ENCODE assay signal across 8 cellular contexts in genomic region chr17:50147841-50148225, GRCh38. TPM values are rescaled to one million over a fixed set of nuclear protein-coding genes. Genes with fewer than 3 reads are reported as not detected.
DNase-seq lines count a peak whose midpoint lies in the region; ATAC-seq, FAIRE-seq and TF ChIP-seq lines count a peak whose summit lies in the region.

No MANE protein-coding gene starts in this region.

- H3K4me1 Mint-ChIP-seq in activated CD4-positive, alpha-beta T cell treated with anti-CD3 and anti-CD28 coated beads, Interleukin-2, amount 10 ng/mL, durations not matched to agents 24 days and 14 days, result peaks cover 56% of the 10 kb centered on the region

- TF ChIP-seq RAD21 in HepG2 (CRISPR knock-in tag; IDR thresholded peaks at IDR 0.05), result no peak; the same call in 1 of the 2 replicates

- peaks cover 57% of the 10 kb centered on the region for H3K4me1 ChIP-seq in HepG2 (ENCODE audit: insufficient read depth, low read length)
- peaks cover 0 to 68% (median 45%) of the 10 kb centered on the region in 4 donors for H3K4me1 ChIP-seq in tibial artery

- H3K27me3 ChIP-seq in HepG2 (ENCODE audit: control insufficient read depth in 1 of 2, insufficient read depth in 2 of 2, low read length in 2 of 2) (no peaks in the 10 kb centered on the region; a peak in 1 of 5 replicates), tibial artery (no peaks in the 10 kb centered on the region)

- H3K9me3 ChIP-seq in HepG2 (ENCODE audit: low read length) (no peaks in the 10 kb centered on the region), tibial artery (no peaks in the 10 kb centered on the region)

- peak; percentile 78 for ATAC-seq in HepG2
- no peak for ATAC-seq in GM18907 (IDR thresholded peaks at IDR 0.05; ENCODE audit: unreplicated experiment)
- ATAC-seq in GM19397 (IDR thresholded peaks at IDR 0.05; ENCODE audit: unreplicated experiment), result no peak

- H3K4me3 Mint-ChIP-seq in activated CD4-positive, alpha-beta T cell treated with anti-CD3 and anti-CD28 coated beads, Interleukin-2, amount 10 ng/mL, durations not matched to agents 24 days and 14 days, result peak overlapping the region; percentile 92

- CTCF ChIA-PET in HepG2 (lab: Yijun Ruan, JAX; ENCODE audit: low intra/inter-chr PET ratio, low total read pairs), result no interaction called here

- peak overlapping the region; percentile 100 for H3K4me2 ChIP-seq in HepG2 (ENCODE audit: low read depth, low read length)

- no peaks in the 10 kb centered on the region for H3K9me3 Mint-ChIP-seq in activated CD4-positive, alpha-beta T cell treated with anti-CD3 and anti-CD28 coated beads, Interleukin-2, amount 10 ng/mL, durations not matched to agents 24 days and 14 days

- TF ChIP-seq EP300 in HepG2 (IDR thresholded peaks at IDR 0.05; ENCODE audit: low read depth in 2 of 2, low read length in 2 of 2), result peak in 1 of 2 experiments; percentile 19; a peak in 1 of 4 replicates
- no peak for TF ChIP-seq EP300 in HepG2 (CRISPR knock-in tag; IDR thresholded peaks at IDR 0.05; ENCODE audit: borderline replicate concordance)

- H3K79me2 ChIP-seq in HepG2 (ENCODE audit: insufficient read depth, low read length), result peaks cover 25% of the 10 kb centered on the region

- intact Hi-C loops in activated CD4-positive, alpha-beta T cell treated with anti-CD3 and anti-CD28 coated beads, Interleukin-2, amount 10 ng/mL, durations not matched to agents 24 days and 14 days (cut with micrococcal nuclease), result no loop called here
- intact Hi-C loops in HepG2 (cut with micrococcal nuclease; ENCODE audit: unreplicated experiment), result loop anchor here (1.0 kb wide), 1 partner anchor 8 kb away; no protein-coding TSS in a partner anchor
- intact Hi-C loops in tibial artery (cut with DNase I; ENCODE audit: low total_unique reads), result no loop called here

- peak in 1 of 2 experiments; percentile 57; a peak in 1 of 4 replicates for TF ChIP-seq POLR2A in HepG2 (IDR thresholded peaks at IDR 0.05; ENCODE audit: insufficient read depth in 1 of 2, low read depth in 2 of 2, low read length in 2 of 2)

- peak overlapping the region; percentile 83 for H3K9ac ChIP-seq in HepG2 (ENCODE audit: insufficient read depth, low read depth, low read length)

- H3K27ac Mint-ChIP-seq in activated CD4-positive, alpha-beta T cell treated with anti-CD3 and anti-CD28 coated beads, Interleukin-2, amount 10 ng/mL, durations not matched to agents 24 days and 14 days, result peak overlapping the region; percentile 96

- no TSS peak for BruUV-seq in HepG2 (replicated peaks; lab: Mats Ljungman, UMichigan)

- H4K20me1 ChIP-seq in HepG2 (ENCODE audit: insufficient read depth, low read length), result peaks cover 11% of the 10 kb centered on the region; the same call in 1 of the 2 replicates

- H3K36me3 ChIP-seq in HepG2 (replicated peaks in 1 of 2; ENCODE audit: control insufficient read depth in 1 of 2, insufficient read depth in 2 of 2, low read length in 2 of 2) (peaks cover 21 to 26% of the 10 kb centered on the region in 2 experiments), tibial artery (peaks cover 21 to 33% (median 25%) of the 10 kb centered on the region in 3 donors)

- in situ Hi-C loops in HepG2 (cut with HindIII; ENCODE audit: extremely low pct_ligation_motif_present, low pct_unique_long_range_greater_than_20kb), result no loop called here

- H2AFZ ChIP-seq in HepG2 (ENCODE audit: low read length), result no peak overlapping the region

- POLR2A ChIA-PET in HepG2 (lab: Yijun Ruan, JAX), result interaction anchor here (1.0 to 3.0 kb wide), 2 partner anchors 36 to 46 kb away, joined by 4 to 10 read pairs; no protein-coding TSS in a partner anchor

- peak overlapping the region; percentile 95 for H3K27ac ChIP-seq in HepG2 (ENCODE audit: extremely low read length, insufficient read depth, low read length)
- H3K27ac ChIP-seq in tibial artery, result peak overlapping the region; percentile 91 to 93

- TF ChIP-seq CTCF in HepG2 (CRISPR knock-in tag; IDR thresholded peaks at IDR 0.05), result 0 out of 2 replicates have a peak, but pooled peaks have one; percentile 9
- TF ChIP-seq CTCF in tibial artery (IDR thresholded peaks at IDR 0.05), result no peak

- no peak for DNase-seq in activated CD4-positive, alpha-beta T cell treated with anti-CD3 and anti-CD28 coated beads, Interleukin-2, amount 10 ng/mL, durations not matched to agents 24 days and 14 days
- DNase-seq in activated CD4-positive, alpha-beta T cell treated with anti-CD3 and anti-CD28 coated beads for 1 hour, result no peak
- DNase-seq in astrocyte of the hippocampus (ENCODE audit: low read depth, low spot score), result peak; percentile 41
- peak; percentile 90 for DNase-seq in HepG2 (ENCODE audit: low spot score)
- peak in 1 of 2 donors; percentile 75 for DNase-seq in tibial artery
- no peak for DNase-seq in NCI-H524 treated with DMSO at 0.1 percent for 48 hours (lab: John Stamatoyannopoulos, UW)

- peaks cover 42% of the 10 kb centered on the region for H3K36me3 Mint-ChIP-seq in activated CD4-positive, alpha-beta T cell treated with anti-CD3 and anti-CD28 coated beads, Interleukin-2, amount 10 ng/mL, durations not matched to agents 24 days and 14 days (ENCODE audit: low read depth)

- WGBS in HepG2 (ENCODE audit: low lambda C conversion rate), result 2% methylated on average over 5 of the region's 5 CpGs

- no peaks in the 10 kb centered on the region for H3K27me3 Mint-ChIP-seq in activated CD4-positive, alpha-beta T cell treated with anti-CD3 and anti-CD28 coated beads, Interleukin-2, amount 10 ng/mL, durations not matched to agents 24 days and 14 days

- H3K4me3 ChIP-seq in HepG2 (replicated peaks in 1 of 3; ENCODE audit: insufficient read depth in 1 of 3, low read depth in 2 of 3, low read length in 3 of 3) (peak overlapping the region; percentile 70 to 86 (median 84)), tibial artery (peak overlapping the region; percentile 74 to 84)

- peak; percentile 98 for FAIRE-seq in HepG2 (lab: Jason Lieb, UNC)

RNA-seq across cellular contexts. Expression of gene PPP1R9B, which starts 2.6 kb away (rescaled TPM):
- total RNA-seq in activated CD4-positive, alpha-beta T cell treated with anti-CD3 and anti-CD28 coated beads, Interleukin-2, amount 10 ng/mL, durations not matched to agents 24 days and 14 days, result 90.1 and 91.3 TPM in 2 replicates
- 11.0 and 15.8 TPM in 2 replicates for total RNA-seq in HepG2 (2016; rRNA removed; fragmentation: Illumina TruSeq; extraction: Trizol)
- total RNA-seq in HepG2 (2016; cell fraction: cytosol; rRNA removed; fragmentation: Illumina TruSeq; extraction: Trizol; ENCODE audit: low read depth), result 1.3 and 1.6 TPM in 2 replicates
- 8.3 and 16.2 TPM in 2 replicates for total RNA-seq in HepG2 (2016; cell fraction: insoluble cytoplasmic fraction; rRNA removed; fragmentation: Illumina TruSeq; extraction: Trizol)
- total RNA-seq in HepG2 (2016; cell fraction: membrane; rRNA removed; fragmentation: Illumina TruSeq; extraction: Trizol), result 7.0 and 7.3 TPM in 2 replicates
- 10.9 and 13.5 TPM in 2 replicates for total RNA-seq in HepG2 (2016; cell fraction: nucleus; rRNA removed; fragmentation: Illumina TruSeq; extraction: Trizol)
- 8.7 and 9.4 TPM in 2 replicates for polyA plus RNA-seq in HepG2 (2011; rRNA removed)
- polyA plus RNA-seq in HepG2 (2011; cell fraction: cytosol; rRNA removed), result 7.4 and 9.0 TPM in 2 replicates
- 13.1 and 16.4 TPM in 2 replicates for polyA plus RNA-seq in HepG2 (2011; cell fraction: nucleus; rRNA removed)
- polyA plus RNA-seq in HepG2 (2012), result 9.8 and 11.6 TPM in 2 replicates
- polyA plus RNA-seq in HepG2 (2016; cell fraction: cytosol; fragmentation: Illumina TruSeq; extraction: Trizol; ENCODE audit: low read depth), result 1.2 and 1.4 TPM in 2 replicates
- 14.2 and 17.2 TPM in 2 replicates for polyA plus RNA-seq in HepG2 (2016; cell fraction: insoluble cytoplasmic fraction; fragmentation: Illumina TruSeq; extraction: Trizol; ENCODE audit: low read depth)
- polyA plus RNA-seq in HepG2 (2016; cell fraction: membrane; fragmentation: Illumina TruSeq; extraction: Trizol; ENCODE audit: low read depth), result 7.2 TPM in 2 replicates
- 35.0 and 35.2 TPM in 2 replicates for polyA plus RNA-seq in HepG2 (2016; cell fraction: nucleus; fragmentation: Illumina TruSeq; extraction: Trizol; ENCODE audit: insufficient read depth, low read depth)
- 15.4 and 32.3 TPM in 2 replicates for polyA minus RNA-seq in HepG2 (2011; rRNA and poly(A)+ RNA removed; ENCODE audit: low replicate concordance)
- polyA minus RNA-seq in HepG2 (2011; cell fraction: cytosol; rRNA and poly(A)+ RNA removed), result 7.3 and 11.8 TPM in 2 replicates
- 7.8 and 9.3 TPM in 2 replicates for polyA minus RNA-seq in HepG2 (2011; cell fraction: nucleus; rRNA and poly(A)+ RNA removed)

RNA-seq across cellular contexts. Expression of gene SAMD14, which starts 17.9 kb away (rescaled TPM):
- total RNA-seq in activated CD4-positive, alpha-beta T cell treated with anti-CD3 and anti-CD28 coated beads, Interleukin-2, amount 10 ng/mL, durations not matched to agents 24 days and 14 days, result 1.0 and 1.2 TPM in 2 replicates
- total RNA-seq in HepG2 (2016; rRNA removed; fragmentation: Illumina TruSeq; extraction: Trizol), result 0.07 TPM in 1 of 2 replicates, not detected in the other
- total RNA-seq in HepG2 (2016; cell fraction: cytosol; rRNA removed; fragmentation: Illumina TruSeq; extraction: Trizol; ENCODE audit: low read depth), result 0.18 and 0.20 TPM in 2 replicates
- 0.04 TPM in 1 of 2 replicates, not detected in the other for total RNA-seq in HepG2 (2016; cell fraction: insoluble cytoplasmic fraction; rRNA removed; fragmentation: Illumina TruSeq; extraction: Trizol)
- total RNA-seq in HepG2 (2016; cell fraction: membrane; rRNA removed; fragmentation: Illumina TruSeq; extraction: Trizol), result 0.09 and 0.14 TPM in 2 replicates
- total RNA-seq in HepG2 (2016; cell fraction: nucleus; rRNA removed; fragmentation: Illumina TruSeq; extraction: Trizol), result 0.09 TPM in 2 replicates
- 0.22 TPM in 1 of 2 replicates, not detected in the other for polyA plus RNA-seq in HepG2 (2011; rRNA removed)
- polyA plus RNA-seq in HepG2 (2011; cell fraction: cytosol; rRNA removed), result 0.01 and 0.04 TPM in 2 replicates
- polyA plus RNA-seq in HepG2 (2011; cell fraction: nucleus; rRNA removed), result 0.24 and 0.29 TPM in 2 replicates
- 0.08 and 0.11 TPM in 2 replicates for polyA plus RNA-seq in HepG2 (2012)
- polyA plus RNA-seq in HepG2 (2016; cell fraction: cytosol; fragmentation: Illumina TruSeq; extraction: Trizol; ENCODE audit: low read depth), result not detected in 2 replicates
- 0.16 TPM in 1 of 2 replicates, not detected in the other for polyA plus RNA-seq in HepG2 (2016; cell fraction: insoluble cytoplasmic fraction; fragmentation: Illumina TruSeq; extraction: Trizol; ENCODE audit: low read depth)
- polyA plus RNA-seq in HepG2 (2016; cell fraction: membrane; fragmentation: Illumina TruSeq; extraction: Trizol; ENCODE audit: low read depth), result 0.19 TPM in 2 replicates
- 0.53 TPM in 1 of 2 replicates, not detected in the other for polyA plus RNA-seq in HepG2 (2016; cell fraction: nucleus; fragmentation: Illumina TruSeq; extraction: Trizol; ENCODE audit: insufficient read depth, low read depth)
- 0.28 and 0.30 TPM in 2 replicates for polyA minus RNA-seq in HepG2 (2011; rRNA and poly(A)+ RNA removed; ENCODE audit: low replicate concordance)
- 0.09 and 0.20 TPM in 2 replicates for polyA minus RNA-seq in HepG2 (2011; cell fraction: cytosol; rRNA and poly(A)+ RNA removed)
- 0.39 and 0.99 TPM in 2 replicates for polyA minus RNA-seq in HepG2 (2011; cell fraction: nucleus; rRNA and poly(A)+ RNA removed)

RNA-seq across cellular contexts. Expression of gene SGCA, which starts 18.0 kb away (rescaled TPM):
- total RNA-seq in activated CD4-positive, alpha-beta T cell treated with anti-CD3 and anti-CD28 coated beads, Interleukin-2, amount 10 ng/mL, durations not matched to agents 24 days and 14 days, result 0.30 TPM in 1 of 2 replicates, not detected in the other
- total RNA-seq in HepG2 (2016; rRNA removed; fragmentation: Illumina TruSeq; extraction: Trizol), result not detected in 2 replicates
- total RNA-seq in HepG2 (2016; cell fraction: cytosol; rRNA removed; fragmentation: Illumina TruSeq; extraction: Trizol; ENCODE audit: low read depth), result not detected in 2 replicates
- not detected in 2 replicates for total RNA-seq in HepG2 (2016; cell fraction: insoluble cytoplasmic fraction; rRNA removed; fragmentation: Illumina TruSeq; extraction: Trizol)
- not detected in 2 replicates for total RNA-seq in HepG2 (2016; cell fraction: membrane; rRNA removed; fragmentation: Illumina TruSeq; extraction: Trizol)
- total RNA-seq in HepG2 (2016; cell fraction: nucleus; rRNA removed; fragmentation: Illumina TruSeq; extraction: Trizol), result not detected in 2 replicates
- polyA plus RNA-seq in HepG2 (2011; rRNA removed), result not detected in 2 replicates
- not detected in 2 replicates for polyA plus RNA-seq in HepG2 (2011; cell fraction: cytosol; rRNA removed)
- 0.42 TPM in 1 of 2 replicates, not detected in the other for polyA plus RNA-seq in HepG2 (2011; cell fraction: nucleus; rRNA removed)
- not detected in 2 replicates for polyA plus RNA-seq in HepG2 (2012)
- polyA plus RNA-seq in HepG2 (2016; cell fraction: cytosol; fragmentation: Illumina TruSeq; extraction: Trizol; ENCODE audit: low read depth), result not detected in 2 replicates
- polyA plus RNA-seq in HepG2 (2016; cell fraction: insoluble cytoplasmic fraction; fragmentation: Illumina TruSeq; extraction: Trizol; ENCODE audit: low read depth), result not detected in 2 replicates
- polyA plus RNA-seq in HepG2 (2016; cell fraction: membrane; fragmentation: Illumina TruSeq; extraction: Trizol; ENCODE audit: low read depth), result not detected in 2 replicates
- polyA plus RNA-seq in HepG2 (2016; cell fraction: nucleus; fragmentation: Illumina TruSeq; extraction: Trizol; ENCODE audit: insufficient read depth, low read depth), result not detected in 2 replicates
- polyA minus RNA-seq in HepG2 (2011; rRNA and poly(A)+ RNA removed; ENCODE audit: low replicate concordance), result 0.19 TPM in 1 of 2 replicates, not detected in the other
- polyA minus RNA-seq in HepG2 (2011; cell fraction: cytosol; rRNA and poly(A)+ RNA removed), result not detected in 2 replicates
- not detected in 2 replicates for polyA minus RNA-seq in HepG2 (2011; cell fraction: nucleus; rRNA and poly(A)+ RNA removed)

RNA-seq across cellular contexts. Expression of gene PDK2, which starts 52.7 kb away (rescaled TPM):
- 10.9 and 11.8 TPM in 2 replicates for total RNA-seq in activated CD4-positive, alpha-beta T cell treated with anti-CD3 and anti-CD28 coated beads, Interleukin-2, amount 10 ng/mL, durations not matched to agents 24 days and 14 days
- total RNA-seq in HepG2 (2016; rRNA removed; fragmentation: Illumina TruSeq; extraction: Trizol), result 18.5 and 19.2 TPM in 2 replicates
- total RNA-seq in HepG2 (2016; cell fraction: cytosol; rRNA removed; fragmentation: Illumina TruSeq; extraction: Trizol; ENCODE audit: low read depth), result 6.4 and 13.9 TPM in 2 replicates
- 16.2 and 19.8 TPM in 2 replicates for total RNA-seq in HepG2 (2016; cell fraction: insoluble cytoplasmic fraction; rRNA removed; fragmentation: Illumina TruSeq; extraction: Trizol)
- total RNA-seq in HepG2 (2016; cell fraction: membrane; rRNA removed; fragmentation: Illumina TruSeq; extraction: Trizol), result 10.9 and 11.9 TPM in 2 replicates
- 10.9 and 12.5 TPM in 2 replicates for total RNA-seq in HepG2 (2016; cell fraction: nucleus; rRNA removed; fragmentation: Illumina TruSeq; extraction: Trizol)
- 59.7 and 66.6 TPM in 2 replicates for polyA plus RNA-seq in HepG2 (2011; rRNA removed)
- 33.2 and 46.3 TPM in 2 replicates for polyA plus RNA-seq in HepG2 (2011; cell fraction: cytosol; rRNA removed)
- 86.5 and 102 TPM in 2 replicates for polyA plus RNA-seq in HepG2 (2011; cell fraction: nucleus; rRNA removed)
- 17.2 and 27.4 TPM in 2 replicates for polyA plus RNA-seq in HepG2 (2012)
- polyA plus RNA-seq in HepG2 (2016; cell fraction: cytosol; fragmentation: Illumina TruSeq; extraction: Trizol; ENCODE audit: low read depth), result 9.3 and 10.8 TPM in 2 replicates
- 22.3 and 32.8 TPM in 2 replicates for polyA plus RNA-seq in HepG2 (2016; cell fraction: insoluble cytoplasmic fraction; fragmentation: Illumina TruSeq; extraction: Trizol; ENCODE audit: low read depth)
- 12.0 and 14.3 TPM in 2 replicates for polyA plus RNA-seq in HepG2 (2016; cell fraction: membrane; fragmentation: Illumina TruSeq; extraction: Trizol; ENCODE audit: low read depth)
- 21.9 and 24.6 TPM in 2 replicates for polyA plus RNA-seq in HepG2 (2016; cell fraction: nucleus; fragmentation: Illumina TruSeq; extraction: Trizol; ENCODE audit: insufficient read depth, low read depth)
- 111 and 113 TPM in 2 replicates for polyA minus RNA-seq in HepG2 (2011; rRNA and poly(A)+ RNA removed; ENCODE audit: low replicate concordance)
- 22.7 and 28.5 TPM in 2 replicates for polyA minus RNA-seq in HepG2 (2011; cell fraction: cytosol; rRNA and poly(A)+ RNA removed)
- polyA minus RNA-seq in HepG2 (2011; cell fraction: nucleus; rRNA and poly(A)+ RNA removed), result 44.5 and 48.7 TPM in 2 replicates

RNA-seq across cellular contexts. Expression of gene COL1A1, which starts 53.6 kb away (rescaled TPM):
- total RNA-seq in activated CD4-positive, alpha-beta T cell treated with anti-CD3 and anti-CD28 coated beads, Interleukin-2, amount 10 ng/mL, durations not matched to agents 24 days and 14 days, result 1.6 and 2.0 TPM in 2 replicates
- total RNA-seq in HepG2 (2016; rRNA removed; fragmentation: Illumina TruSeq; extraction: Trizol), result 0.17 TPM in 1 of 2 replicates, not detected in the other
- total RNA-seq in HepG2 (2016; cell fraction: cytosol; rRNA removed; fragmentation: Illumina TruSeq; extraction: Trizol; ENCODE audit: low read depth), result not detected in 2 replicates
- 0.03 and 0.06 TPM in 2 replicates for total RNA-seq in HepG2 (2016; cell fraction: insoluble cytoplasmic fraction; rRNA removed; fragmentation: Illumina TruSeq; extraction: Trizol)
- total RNA-seq in HepG2 (2016; cell fraction: membrane; rRNA removed; fragmentation: Illumina TruSeq; extraction: Trizol), result 0.09 and 0.24 TPM in 2 replicates
- 0.68 and 0.72 TPM in 2 replicates for total RNA-seq in HepG2 (2016; cell fraction: nucleus; rRNA removed; fragmentation: Illumina TruSeq; extraction: Trizol)
- 0.05 and 0.14 TPM in 2 replicates for polyA plus RNA-seq in HepG2 (2011; rRNA removed)
- 0.01 TPM in 1 of 2 replicates, not detected in the other for polyA plus RNA-seq in HepG2 (2011; cell fraction: cytosol; rRNA removed)
- 1.7 and 2.5 TPM in 2 replicates for polyA plus RNA-seq in HepG2 (2011; cell fraction: nucleus; rRNA removed)
- polyA plus RNA-seq in HepG2 (2012), result 0.19 TPM in 2 replicates
- 0.03 TPM in 1 of 2 replicates, not detected in the other for polyA plus RNA-seq in HepG2 (2016; cell fraction: cytosol; fragmentation: Illumina TruSeq; extraction: Trizol; ENCODE audit: low read depth)
- polyA plus RNA-seq in HepG2 (2016; cell fraction: insoluble cytoplasmic fraction; fragmentation: Illumina TruSeq; extraction: Trizol; ENCODE audit: low read depth), result 0.07 TPM in 1 of 2 replicates, not detected in the other
- not detected in 2 replicates for polyA plus RNA-seq in HepG2 (2016; cell fraction: membrane; fragmentation: Illumina TruSeq; extraction: Trizol; ENCODE audit: low read depth)
- polyA plus RNA-seq in HepG2 (2016; cell fraction: nucleus; fragmentation: Illumina TruSeq; extraction: Trizol; ENCODE audit: insufficient read depth, low read depth), result 1.00 and 2.8 TPM in 2 replicates
- 35.8 TPM in 1 of 2 replicates, not detected in the other for polyA minus RNA-seq in HepG2 (2011; rRNA and poly(A)+ RNA removed; ENCODE audit: low replicate concordance)
- 0.70 and 0.79 TPM in 2 replicates for polyA minus RNA-seq in HepG2 (2011; cell fraction: cytosol; rRNA and poly(A)+ RNA removed)
- polyA minus RNA-seq in HepG2 (2011; cell fraction: nucleus; rRNA and poly(A)+ RNA removed), result 0.52 and 1.2 TPM in 2 replicates

Comparison
In these comparisons a context has a peak if more than half of its experiments do, and no peak if none do; other contexts are left out.
1. DNase-seq: peak in astrocyte of the hippocampus (single experiment) and HepG2 (single experiment); none in activated CD4-positive, alpha-beta T cell treated with anti-CD3 and anti-CD28 coated beads, Interleukin-2, amount 10 ng/mL, durations not matched to agents 24 days and 14 days (single experiment), activated CD4-positive, alpha-beta T cell treated with anti-CD3 and anti-CD28 coated beads for 1 hour (single experiment) and NCI-H524 treated with DMSO at 0.1 percent for 48 hours (single experiment).